8 cellular contexts compared by ENCODE assay signal in genomic region chr15:72229947-72230196, GRCh38. TPM values are rescaled to one million over a fixed set of nuclear protein-coding genes. Genes with fewer than 3 reads are reported as not detected.
DNase-seq lines count a peak whose midpoint lies in the region; ATAC-seq lines count a peak whose summit lies in the region.

No MANE protein-coding gene starts in this region.

- H3K9me3 Mint-ChIP-seq in activated T-helper 17 cell treated with anti-CD3 and anti-CD28 coated beads, Interleukin-2, amount 50 U/mL, for 72 hours: no peaks in the 10 kb centered on the region
- H3K9me3 Mint-ChIP-seq in stimulated activated effector memory CD8-positive, alpha-beta T cell treated with anti-CD3 and anti-CD28 coated beads, Interleukin-12 subunit alpha, Interleukin-12 subunit beta, amount 100 ng/mL, for 72 hours: no peaks in the 10 kb centered on the region

- no peaks in the 10 kb centered on the region for H3K9me3 ChIP-seq in iPS-18a (ENCODE audit: control insufficient read depth, low read depth, low read length)

- H3K4me1 ChIP-seq in iPS-18a (ENCODE audit: control insufficient read depth, low read depth, low read length): peaks cover 29% of the 10 kb centered on the region

- H3K9ac ChIP-seq in iPS-18a (ENCODE audit: low read length): peak overlapping the region; percentile 95

- DNase-seq in stimulated activated effector memory CD8-positive, alpha-beta T cell treated with anti-CD3 and anti-CD28 coated beads, Interleukin-12 subunit alpha, Interleukin-12 subunit beta, amount 100 ng/mL, for 72 hours (ENCODE audit: low spot score in 2 of 2): no peak
- DNase-seq in activated gamma-delta T cell treated with Interleukin-2 at 50 U/mL for 16 hours (no peak), SW 1271 (lab: John Stamatoyannopoulos, UW) (no peak)

- H3K36me3 ChIP-seq in iPS-18a (ENCODE audit: control insufficient read depth, low read depth, low read length): no peaks in the 10 kb centered on the region

- peaks cover 44% of the 10 kb centered on the region for H3K27me3 ChIP-seq in iPS-18a (ENCODE audit: control insufficient read depth, insufficient read depth, low read length)

- H3K27me3 Mint-ChIP-seq in activated T-helper 17 cell treated with anti-CD3 and anti-CD28 coated beads, Interleukin-2, amount 50 U/mL, for 72 hours: no peaks in the 10 kb centered on the region

- peak overlapping the region; percentile 99 for H3K27ac Mint-ChIP-seq in activated T-helper 17 cell treated with anti-CD3 and anti-CD28 coated beads, Interleukin-2, amount 50 U/mL, for 72 hours
- peak overlapping the region; percentile 99 for H3K27ac Mint-ChIP-seq in stimulated activated effector memory CD8-positive, alpha-beta T cell treated with anti-CD3 and anti-CD28 coated beads, Interleukin-12 subunit alpha, Interleukin-12 subunit beta, amount 100 ng/mL, for 72 hours

- peaks cover 68% of the 10 kb centered on the region for H3K36me3 Mint-ChIP-seq in activated T-helper 17 cell treated with anti-CD3 and anti-CD28 coated beads, Interleukin-2, amount 50 U/mL, for 72 hours (ENCODE audit: low read depth)
- H3K36me3 Mint-ChIP-seq in stimulated activated effector memory CD8-positive, alpha-beta T cell treated with anti-CD3 and anti-CD28 coated beads, Interleukin-12 subunit alpha, Interleukin-12 subunit beta, amount 100 ng/mL, for 72 hours: peaks cover 81% of the 10 kb centered on the region

- H3K4me3 ChIP-seq in iPS-18a (ENCODE audit: low read length): peak overlapping the region; percentile 92

- H3K27ac ChIP-seq in iPS-18a (ENCODE audit: low read length): no peak overlapping the region

- ATAC-seq in HG02798 (IDR thresholded peaks at IDR 0.05; ENCODE audit: poor library complexity, unreplicated experiment) (peak; percentile 0), HG03196 (IDR thresholded peaks at IDR 0.05; ENCODE audit: unreplicated experiment) (no peak), GM18870 (IDR thresholded peaks at IDR 0.05; ENCODE audit: unreplicated experiment) (no peak)
- no peak for ATAC-seq in activated T-helper 17 cell treated with anti-CD3 and anti-CD28 coated beads, Interleukin-2, amount 50 U/mL, for 72 hours (replicated peaks)
- ATAC-seq in stimulated activated effector memory CD8-positive, alpha-beta T cell treated with anti-CD3 and anti-CD28 coated beads, Interleukin-12 subunit alpha, Interleukin-12 subunit beta, amount 100 ng/mL, for 72 hours: no peak

- H3K4me3 Mint-ChIP-seq in activated T-helper 17 cell treated with anti-CD3 and anti-CD28 coated beads, Interleukin-2, amount 50 U/mL, for 72 hours: peak overlapping the region; percentile 98
- peak overlapping the region; percentile 99 for H3K4me3 Mint-ChIP-seq in stimulated activated effector memory CD8-positive, alpha-beta T cell treated with anti-CD3 and anti-CD28 coated beads, Interleukin-12 subunit alpha, Interleukin-12 subunit beta, amount 100 ng/mL, for 72 hours

- H3K4me1 Mint-ChIP-seq in activated T-helper 17 cell treated with anti-CD3 and anti-CD28 coated beads, Interleukin-2, amount 50 U/mL, for 72 hours: peaks cover 20% of the 10 kb centered on the region
- peaks cover 44% of the 10 kb centered on the region for H3K4me1 Mint-ChIP-seq in stimulated activated effector memory CD8-positive, alpha-beta T cell treated with anti-CD3 and anti-CD28 coated beads, Interleukin-12 subunit alpha, Interleukin-12 subunit beta, amount 100 ng/mL, for 72 hours

RNA-seq across cellular contexts. Expression of gene PKM, which starts 1.1 kb away (rescaled TPM):
- 1,000 to 10,000 TPM; 2,571 to 3,146 TPM for total RNA-seq in activated T-helper 17 cell treated with anti-CD3 and anti-CD28 coated beads, Interleukin-2, amount 50 U/mL, for 72 hours

RNA-seq across cellular contexts. Expression of gene GRAMD2A, which starts 32.3 kb away (rescaled TPM):
- total RNA-seq in activated T-helper 17 cell treated with anti-CD3 and anti-CD28 coated beads, Interleukin-2, amount 50 U/mL, for 72 hours: under 1 TPM in 1 of 2 donors, not detected in 1; 0.50 TPM

RNA-seq across cellular contexts. Expression of gene PARP6, which starts 42.5 kb away (rescaled TPM):
- total RNA-seq in activated T-helper 17 cell treated with anti-CD3 and anti-CD28 coated beads, Interleukin-2, amount 50 U/mL, for 72 hours: 10 to 100 TPM; 46.2 to 81.0 TPM
